In genomic region chr16:22191089-22191965, GRCh38 we compare ENCODE assay signal across 8 cellular contexts. TPM values are rescaled to one million over a fixed set of nuclear protein-coding genes. Genes with fewer than 3 reads are reported as not detected.
A peak's percentile ranks its signal among the peaks of the same experiment; 100 is the strongest.
DNase-seq lines count a peak whose midpoint lies in the region; ATAC-seq, FAIRE-seq and TF ChIP-seq lines count a peak whose summit lies in the region.

No MANE protein-coding gene starts in this region.

- peak; percentile 92 for DNase-seq in GM03348 (ENCODE audit: low spot score)
- peak; percentile 79 for DNase-seq in NCI-H1105 (lab: John Stamatoyannopoulos, UW)
- peak; percentile 94 for DNase-seq in SKM-1 (lab: John Stamatoyannopoulos, UW; ENCODE audit: unreplicated experiment)
- DNase-seq in activated naive CD8-positive, alpha-beta T cell treated with anti-CD3 and anti-CD28 coated beads for 36 hours = peak; percentile 97
- peak; percentile 100 for DNase-seq in Right ventricle myocardium inferior (ENCODE audit: missing footprints)
- DNase-seq in pancreas = peak; percentile 97 to 99 (median 98)
- DNase-seq in tibial nerve (ENCODE audit: low spot score in 2 of 2) = peak; percentile 100

- peaks cover 13% of the 10 kb centered on the region for H3K9me3 Mint-ChIP-seq in activated naive CD8-positive, alpha-beta T cell treated with anti-CD3 and anti-CD28 coated beads for 36 hours

- peak; percentile 26 for FAIRE-seq in pancreas (lab: Jason Lieb, UNC)

- H3K9me3 ChIP-seq in pancreas (no peaks in the 10 kb centered on the region), tibial nerve (no peaks in the 10 kb centered on the region)

- no peak for TF ChIP-seq CTCF in pancreas (IDR thresholded peaks at IDR 0.05)
- TF ChIP-seq CTCF in tibial nerve (IDR thresholded peaks at IDR 0.05) = peak in 2 of 5 experiments; percentile 26 to 29

- TF ChIP-seq POLR2A in tibial nerve (IDR thresholded peaks at IDR 0.05) = peak; percentile 83 to 98

- intact Hi-C loops in Right ventricle myocardium inferior (cut with DNase I) = loop anchor here (10.0 kb wide), 2 partner anchors 687 to 1027 kb away; no protein-coding TSS in a partner anchor
- intact Hi-C loops in pancreas (cut with DNase I) = no loop called here

- H3K27me3 Mint-ChIP-seq in activated naive CD8-positive, alpha-beta T cell treated with anti-CD3 and anti-CD28 coated beads for 36 hours = peaks cover 6% of the 10 kb centered on the region

- peak overlapping the region; percentile 93 for H3K4me3 Mint-ChIP-seq in activated naive CD8-positive, alpha-beta T cell treated with anti-CD3 and anti-CD28 coated beads for 36 hours

- peak; percentile 33 to 99 for TF ChIP-seq EP300 in tibial nerve (IDR thresholded peaks at IDR 0.05)

- H3K27me3 ChIP-seq in pancreas (no peaks in the 10 kb centered on the region), tibial nerve (no peaks in the 10 kb centered on the region)

- H3K27ac ChIP-seq in pancreas (peak overlapping the region; percentile 72 to 90 (median 87)), tibial nerve (peak overlapping the region; percentile 93 to 99 (median 96))

- peaks cover 13% of the 10 kb centered on the region for H3K36me3 Mint-ChIP-seq in activated naive CD8-positive, alpha-beta T cell treated with anti-CD3 and anti-CD28 coated beads for 36 hours

- H3K4me3 ChIP-seq in pancreas (peak overlapping the region; percentile 2 to 43 (median 25)), tibial nerve (peak overlapping the region; percentile 26 to 62 (median 54))

- H3K4me1 Mint-ChIP-seq in activated naive CD8-positive, alpha-beta T cell treated with anti-CD3 and anti-CD28 coated beads for 36 hours = peaks cover 56% of the 10 kb centered on the region

- H3K36me3 ChIP-seq in pancreas (no peaks in the 10 kb centered on the region), tibial nerve (no peaks in the 10 kb centered on the region)

- 1% methylated on average over 33 of the region's 33 CpGs for WGBS in pancreas, 2 donors
- WGBS in tibial nerve, 2 donors = 3% methylated on average over 33 of the region's 33 CpGs

- peaks cover 0 to 27% (median 12%) of the 10 kb centered on the region in 3 donors for H3K4me1 ChIP-seq in pancreas
- peaks cover 0 to 49% (median 33%) of the 10 kb centered on the region in 4 donors for H3K4me1 ChIP-seq in tibial nerve

- ATAC-seq in HG02610 (IDR thresholded peaks at IDR 0.05; ENCODE audit: unreplicated experiment) (peak; percentile 32), Right ventricle myocardium inferior (peak; percentile 70), pancreas (peak; percentile 63 to 76 (median 71))

- peak overlapping the region; percentile 98 for H3K27ac Mint-ChIP-seq in activated naive CD8-positive, alpha-beta T cell treated with anti-CD3 and anti-CD28 coated beads for 36 hours

RNA-seq across cellular contexts. Expression of gene EEF2K, which starts 14.8 kb away (rescaled TPM):
- 10 to 100 TPM; 28.9 to 32.5 TPM for total RNA-seq in activated naive CD8-positive, alpha-beta T cell treated with anti-CD3 and anti-CD28 coated beads for 36 hours
- total RNA-seq in Right ventricle myocardium inferior (28.8 TPM), pancreas (10 to 100 TPM; 15.0 to 21.1 (median 18.2) TPM), tibial nerve (10 to 100 TPM; 42.8 to 90.8 (median 50.3) TPM)
- polyA plus RNA-seq in pancreas = 1 to 10 TPM; 6.1 to 9.2 TPM

RNA-seq across cellular contexts. Expression of gene SDR42E2, which starts 29.0 kb away (rescaled TPM):
- not detected for total RNA-seq in activated naive CD8-positive, alpha-beta T cell treated with anti-CD3 and anti-CD28 coated beads for 36 hours
- total RNA-seq in Right ventricle myocardium inferior (not detected), pancreas (not detected), tibial nerve (not detected)
- polyA plus RNA-seq in pancreas = under 1 TPM in 1 of 2 donors, not detected in 1; 0.07 TPM

Comparison
In these comparisons a context has a peak if more than half of its experiments do, and no peak if none do; other contexts are left out.
1. Peak in every context shown above with its lines: DNase-seq, ATAC-seq, H3K4me3 ChIP-seq and H3K27ac ChIP-seq.